ENCODE assay signal across 10 cellular contexts in the genomic region with DNA sequence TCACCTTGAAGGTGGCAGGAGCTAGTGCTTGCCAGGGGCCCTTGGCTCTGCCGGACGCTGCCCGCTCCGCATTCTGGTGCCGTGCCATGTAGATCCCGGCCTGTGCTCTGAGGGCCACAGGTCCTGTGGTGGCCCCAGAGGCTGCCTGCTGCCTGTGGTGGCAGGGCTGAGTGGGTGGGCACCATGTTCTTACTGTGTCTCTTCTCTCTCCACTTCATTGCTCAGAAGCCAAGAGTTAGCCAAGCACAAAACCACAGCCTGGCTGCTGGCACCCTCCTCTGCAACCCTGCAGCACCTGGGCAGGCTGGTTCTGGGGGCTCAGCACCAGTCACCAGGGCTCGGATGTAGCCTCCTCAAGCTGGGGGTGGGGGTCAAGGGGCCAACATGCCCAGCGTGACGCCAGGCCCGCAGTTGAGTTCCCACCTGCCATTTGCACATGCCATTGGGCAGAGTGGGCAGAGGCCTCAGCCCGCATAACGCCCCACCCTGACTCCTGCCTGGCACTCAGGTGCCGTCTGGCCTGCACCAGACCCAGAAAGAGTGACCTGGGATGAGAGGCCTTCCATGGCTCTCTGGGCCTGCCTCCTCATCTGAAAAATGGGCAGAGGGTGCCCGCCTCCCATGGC. TPM values are rescaled to one million over a fixed set of nuclear protein-coding genes. Genes with fewer than 3 reads are reported as not detected.
DNase-seq lines count a peak whose midpoint lies in the region; ATAC-seq and TF ChIP-seq lines count a peak whose summit lies in the region.
"Had no signal": no experiment of that assay in that cellular context is flagged by ENCODE, and none has a peak within 500 bp of the region (broad histone marks: within the 10 kb centered on the region; RNA-seq: fewer than 3 reads in every experiment).

No MANE protein-coding gene starts in this region.

- H3K4me2 ChIP-seq in Karpas-422 (ENCODE audit: low read depth, low read length, poor library complexity, severe bottlenecking): peak overlapping the region; percentile 72

- TF ChIP-seq CTCF in left ventricle myocardium inferior (IDR thresholded peaks at IDR 0.05; ENCODE audit: borderline replicate concordance) (no peak), suprapubic skin (IDR thresholded peaks at IDR 0.05) (no peak)

- no peaks in the 10 kb centered on the region for H3K79me2 ChIP-seq in Karpas-422 (ENCODE audit: low read length)

- no peak overlapping the region for H2AFZ ChIP-seq in Karpas-422 (ENCODE audit: low read length)

- peaks cover 19% of the 10 kb centered on the region; the same call in 1 of the 2 replicates for H4K20me1 ChIP-seq in Karpas-422 (ENCODE audit: insufficient read depth, low read depth, low read length)

- TF ChIP-seq POLR2A in suprapubic skin (IDR thresholded peaks at IDR 0.05): no peak

- peak overlapping the region; percentile 47 for H3K9ac ChIP-seq in Karpas-422 (ENCODE audit: low read length)

- DNase-seq in Karpas-422 (peak; percentile 89), left ventricle myocardium inferior (no peak), suprapubic skin (ENCODE audit: low spot score in 2 of 2) (no peak), OCI-M1 (lab: John Stamatoyannopoulos, UW) (no peak), NCI-H345 treated with DMSO at 0.1 percent for 48 hours (lab: John Stamatoyannopoulos, UW; ENCODE audit: unreplicated experiment) (no peak), NCI-H82 treated with DMSO at 0.1 percent for 48 hours (lab: John Stamatoyannopoulos, UW; ENCODE audit: unreplicated experiment) (no peak)
- DNase-seq in stimulated activated CD4-positive, alpha-beta T cell treated with anti-CD3 and anti-CD28 coated beads, Interleukin-4, amount 100 ng/mL, for 1 hour: no peak
- DNase-seq: colonic mucosa, NCI-H774 had no signal

- H3K27me3 ChIP-seq in Karpas-422 (ENCODE audit: low read length): no peaks in the 10 kb centered on the region
- H3K27me3 ChIP-seq in left ventricle myocardium inferior (ENCODE audit: low read depth): no peaks in the 10 kb centered on the region
- no peaks in the 10 kb centered on the region for H3K27me3 ChIP-seq in suprapubic skin
- H3K27me3 ChIP-seq: colonic mucosa had no signal

- H3K36me3 ChIP-seq in Karpas-422 (ENCODE audit: insufficient read depth, low read length) (no peaks in the 10 kb centered on the region), left ventricle myocardium inferior (no peaks in the 10 kb centered on the region), suprapubic skin (no peaks in the 10 kb centered on the region)
- H3K36me3 ChIP-seq: colonic mucosa had no signal

- WGBS in suprapubic skin: 75% methylated on average over 4 of the region's 14 CpGs

- H3K4me1 ChIP-seq in Karpas-422 (ENCODE audit: low read length) (peaks cover 93% of the 10 kb centered on the region), left ventricle myocardium inferior (peaks cover 100% of the 10 kb centered on the region), suprapubic skin (peaks cover 98% of the 10 kb centered on the region)

- TF ChIP-seq EP300 in suprapubic skin (IDR thresholded peaks at IDR 0.05): no peak

- H3K9me3 ChIP-seq in Karpas-422 (ENCODE audit: low read length) (no peaks in the 10 kb centered on the region), left ventricle myocardium inferior (replicated peaks) (no peaks in the 10 kb centered on the region), suprapubic skin (no peaks in the 10 kb centered on the region)
- H3K9me3 ChIP-seq: colonic mucosa had no signal

- peak overlapping the region; percentile 51 for H3K4me3 ChIP-seq in Karpas-422 (ENCODE audit: low read length)
- H3K4me3 ChIP-seq in left ventricle myocardium inferior: no peak overlapping the region
- H3K4me3 ChIP-seq in suprapubic skin: no peak overlapping the region
- H3K4me3 ChIP-seq: colonic mucosa had no signal

- ATAC-seq in GM18909 (IDR thresholded peaks at IDR 0.05; ENCODE audit: poor library complexity, unreplicated experiment): peak; percentile 69

- H3K27ac ChIP-seq in Karpas-422 (ENCODE audit: low read length): peak overlapping the region; percentile 51
- peak overlapping the region; percentile 99 for H3K27ac ChIP-seq in left ventricle myocardium inferior (replicated peaks)
- H3K27ac ChIP-seq in suprapubic skin: peak overlapping the region; percentile 84
- H3K27ac ChIP-seq: colonic mucosa had no signal

- H3K9me2 ChIP-seq in Karpas-422 (replicated peaks; ENCODE audit: insufficient read depth, low read length): no peaks in the 10 kb centered on the region

- intact Hi-C loops in left ventricle myocardium inferior (cut with micrococcal nuclease): no loop called here

RNA-seq across cellular contexts. Expression of a gene that starts 16.3 kb away (rescaled TPM):
- 63.0 and 73.1 TPM in 2 replicates for total RNA-seq in Karpas-422 (2014; rRNA removed; shearing (Covaris generic); ENCODE audit: low replicate concordance)
- 55.9 TPM for total RNA-seq in left ventricle myocardium inferior
- total RNA-seq in suprapubic skin: 100 to 1,000 TPM in 1 of 4 donors, 10 to 100 TPM in 3; 71.9 to 104 (median 79.5) TPM
